Comparison of ENCODE assay signal across 27 cellular contexts in genomic region chr11:134730096-134730495, GRCh38.
"Had no signal": no experiment of that assay in that cellular context is flagged by ENCODE, and none has a peak within 500 bp of the region (broad histone marks: within the 10 kb centered on the region; RNA-seq: fewer than 3 reads in every experiment).

No MANE protein-coding gene starts in this region.

- H3K4me1 Mint-ChIP-seq: activated CD4-positive, alpha-beta T cell treated with anti-CD3 and anti-CD28 coated beads for 36 hours; central memory CD8-positive, alpha-beta T cell; stimulated activated effector memory CD8-positive, alpha-beta T cell treated with anti-CD3 and anti-CD28 coated beads, Interleukin-12 subunit alpha, Interleukin-12 subunit beta, amount 100 ng/mL, for 72 hours had no signal

- H3K4me3 ChIP-seq: breast epithelium, esophagus muscularis mucosa, heart left ventricle, left ventricle myocardium inferior, lung, mucosa of descending colon, right lobe of liver, thoracic aorta, vagina had no signal

- H3K4me1 ChIP-seq: breast epithelium, foreskin keratinocyte, right lobe of liver, vagina had no signal

- H3K36me3 ChIP-seq: breast epithelium, esophagus muscularis mucosa, heart left ventricle, left ventricle myocardium inferior, neutrophil, right lobe of liver, thoracic aorta, vagina had no signal

- H3K27ac Mint-ChIP-seq: activated CD4-positive, alpha-beta T cell treated with anti-CD3 and anti-CD28 coated beads for 36 hours; activated CD8-positive, alpha-beta memory T cell treated with anti-CD3 and anti-CD28 coated beads, Interleukin-2, amount 10 ng/mL, durations not matched to agents 7 days and 5 days; activated CD8-positive, alpha-beta T cell treated with anti-CD3 and anti-CD28 coated beads, Interleukin-2, amount 10 ng/mL, durations not matched to agents 7 days and 5 days; activated naive CD4-positive, alpha-beta T cell treated with anti-CD3 and anti-CD28 coated beads, Interleukin-2, amount 50 U/mL, for 72 hours; dendritic cell treated with granulocyte-macrophage colony-stimulating factor and Interleukin-4, amounts not matched to agents 40 ng/mL and 50 ng/mL, for 4 days; natural killer cell treated with Interleukin-12 subunit alpha and Interleukin-12 subunit beta and Interleukin-15 and Interleukin-18, amount 100 ng/mL, for 72 hours; progenitor cell of endocrine pancreas; stimulated activated effector memory CD8-positive, alpha-beta T cell treated with anti-CD3 and anti-CD28 coated beads, Interleukin-12 subunit alpha, Interleukin-12 subunit beta, amount 100 ng/mL, for 72 hours; stimulated activated naive CD8-positive, alpha-beta T cell treated with anti-CD3 and anti-CD28 coated beads, Interleukin-15, Interleukin-2, amounts not matched to agents 100 ng/mL and 50 ng/mL, for 24 hours had no signal

- H3K27me3 ChIP-seq: foreskin keratinocyte, neutrophil, right lobe of liver, vagina had no signal

- H3K4me3 Mint-ChIP-seq: activated CD4-positive, alpha-beta T cell treated with anti-CD3 and anti-CD28 coated beads for 36 hours; activated CD8-positive, alpha-beta memory T cell treated with anti-CD3 and anti-CD28 coated beads, Interleukin-2, amount 10 ng/mL, durations not matched to agents 7 days and 5 days; activated CD8-positive, alpha-beta T cell treated with anti-CD3 and anti-CD28 coated beads, Interleukin-2, amount 10 ng/mL, durations not matched to agents 7 days and 5 days; central memory CD8-positive, alpha-beta T cell; dendritic cell treated with granulocyte-macrophage colony-stimulating factor and Interleukin-4, amounts not matched to agents 40 ng/mL and 50 ng/mL, for 4 days; natural killer cell treated with Interleukin-12 subunit alpha and Interleukin-12 subunit beta and Interleukin-15 and Interleukin-18, amount 100 ng/mL, for 72 hours; stimulated activated effector memory CD8-positive, alpha-beta T cell treated with anti-CD3 and anti-CD28 coated beads, Interleukin-12 subunit alpha, Interleukin-12 subunit beta, amount 100 ng/mL, for 72 hours; stimulated activated naive CD8-positive, alpha-beta T cell treated with anti-CD3 and anti-CD28 coated beads, Interleukin-15, Interleukin-2, amounts not matched to agents 100 ng/mL and 50 ng/mL, for 24 hours had no signal

- H3K36me3 Mint-ChIP-seq: activated CD8-positive, alpha-beta memory T cell treated with anti-CD3 and anti-CD28 coated beads, Interleukin-2, amount 10 ng/mL, durations not matched to agents 7 days and 5 days; activated naive CD4-positive, alpha-beta T cell treated with anti-CD3 and anti-CD28 coated beads, Interleukin-2, amount 50 U/mL, for 72 hours; natural killer cell treated with Interleukin-12 subunit alpha and Interleukin-12 subunit beta and Interleukin-15 and Interleukin-18, amount 100 ng/mL, for 72 hours; stimulated activated effector memory CD8-positive, alpha-beta T cell treated with anti-CD3 and anti-CD28 coated beads, Interleukin-12 subunit alpha, Interleukin-12 subunit beta, amount 100 ng/mL, for 72 hours had no signal

- H3K27me3 Mint-ChIP-seq: dendritic cell treated with granulocyte-macrophage colony-stimulating factor and Interleukin-4, amounts not matched to agents 40 ng/mL and 50 ng/mL, for 4 days had no signal

- H3K9me3 ChIP-seq: breast epithelium, esophagus muscularis mucosa, heart left ventricle, left ventricle myocardium inferior, mucosa of descending colon, neutrophil, right lobe of liver, thoracic aorta, vagina had no signal

- DNase-seq: activated CD4-positive, alpha-beta T cell treated with anti-CD3 and anti-CD28 coated beads for 36 hours; activated CD4-positive, CD25-positive, alpha-beta regulatory T cell; activated CD8-positive, alpha-beta memory T cell treated with anti-CD3 and anti-CD28 coated beads, Interleukin-2, amount 10 ng/mL, durations not matched to agents 7 days and 5 days; activated CD8-positive, alpha-beta T cell treated with anti-CD3 and anti-CD28 coated beads, Interleukin-2, amount 10 ng/mL, durations not matched to agents 7 days and 5 days; activated naive CD4-positive, alpha-beta T cell; activated T-cell treated with anti-CD3 and anti-CD28 coated beads, Interleukin-2, amount 50 U/mL, for 48 hours; foreskin keratinocyte; heart left ventricle; left ventricle myocardium inferior; mucosa of descending colon; right lobe of liver; stimulated activated CD4-positive, alpha-beta T cell treated with anti-CD3 and anti-CD28 coated beads, Interleukin-12 subunit alpha, Interleukin-12 subunit beta, amount 100 ng/mL, for 4 hours; stimulated activated CD4-positive, alpha-beta T cell treated with anti-CD3 and anti-CD28 coated beads, Interleukin-4, amount 100 ng/mL, for 24 hours; T1000 had no signal

- H3K27ac ChIP-seq: esophagus muscularis mucosa, foreskin keratinocyte, heart left ventricle, left ventricle myocardium inferior, neutrophil, right lobe of liver, thoracic aorta, vagina had no signal

- H3K9me3 Mint-ChIP-seq: activated naive CD4-positive, alpha-beta T cell treated with anti-CD3 and anti-CD28 coated beads, Interleukin-2, amount 50 U/mL, for 72 hours; central memory CD8-positive, alpha-beta T cell; dendritic cell treated with granulocyte-macrophage colony-stimulating factor and Interleukin-4, amounts not matched to agents 40 ng/mL and 50 ng/mL, for 4 days; natural killer cell treated with Interleukin-12 subunit alpha and Interleukin-12 subunit beta and Interleukin-15 and Interleukin-18, amount 100 ng/mL, for 72 hours; stimulated activated effector memory CD8-positive, alpha-beta T cell treated with anti-CD3 and anti-CD28 coated beads, Interleukin-12 subunit alpha, Interleukin-12 subunit beta, amount 100 ng/mL, for 72 hours; stimulated activated naive CD8-positive, alpha-beta T cell treated with anti-CD3 and anti-CD28 coated beads, Interleukin-15, Interleukin-2, amounts not matched to agents 100 ng/mL and 50 ng/mL, for 24 hours had no signal
